ENCODE assay signal across 8 cellular contexts in the genomic region with DNA sequence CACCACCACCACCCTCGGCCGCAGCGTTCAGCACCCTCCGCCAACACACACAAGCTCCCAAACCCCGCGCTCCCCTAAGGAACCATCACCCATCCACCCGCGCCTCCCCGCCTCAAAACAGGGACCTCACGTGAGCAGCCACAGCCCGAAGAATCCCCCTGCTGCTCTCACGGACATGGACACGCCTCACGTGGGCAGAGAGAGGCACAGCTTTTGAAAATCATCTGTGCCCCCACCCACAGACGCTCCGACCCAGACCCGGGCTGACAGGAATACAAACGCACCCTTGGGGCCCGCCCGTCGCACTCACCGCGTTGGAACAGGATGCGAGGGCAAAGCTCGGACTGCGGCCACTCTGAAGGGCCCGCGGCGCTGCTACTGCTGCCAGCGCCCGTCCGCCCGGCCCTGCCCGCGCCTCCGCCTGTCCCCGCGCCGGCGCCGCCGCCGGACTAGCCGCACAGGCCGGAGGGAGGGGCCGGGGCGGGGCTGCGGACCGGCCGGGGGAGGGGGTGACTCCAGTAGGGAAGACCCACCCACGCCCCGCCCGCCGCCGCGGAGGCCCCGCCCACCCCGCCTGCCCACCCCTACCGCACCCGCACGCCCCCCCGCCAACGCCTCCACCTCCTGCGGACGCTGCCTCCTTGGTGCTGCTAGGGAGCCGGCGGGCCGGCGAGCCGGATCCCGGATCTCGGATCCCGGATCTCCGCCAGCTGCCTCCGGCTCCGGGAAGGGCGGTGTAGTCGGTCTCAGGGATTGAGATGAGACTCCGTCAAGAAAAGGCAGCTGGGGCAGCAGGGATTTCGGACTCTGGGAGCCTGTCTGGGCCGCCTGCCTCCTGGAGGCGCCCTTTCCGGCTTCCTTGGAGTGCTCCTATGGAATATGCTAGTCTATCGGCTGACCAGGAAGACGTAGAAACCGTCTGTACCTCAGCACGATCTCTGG. TPM values are rescaled to one million over a fixed set of nuclear protein-coding genes. Genes with fewer than 3 reads are reported as not detected.
DNase-seq lines count a peak whose midpoint lies in the region; ATAC-seq, FAIRE-seq and TF ChIP-seq lines count a peak whose summit lies in the region.

A gene (minus strand): TSS at position 461 of the 942 bp plus-strand sequence. CDS start 8,246 bp downstream, outside the sequence.

- H2BK120ac ChIP-seq in H1 (replicated peaks; ENCODE audit: low read depth, low read length) (no peak within 1 kb of the TSS), mesendoderm (ENCODE audit: low read depth, low read length) (no peak within 1 kb of the TSS)

- H3K27me3 ChIP-seq in H1 (replicated peaks in 1 of 4; ENCODE audit: control insufficient read depth in 3 of 4, extremely low read depth in 1 of 4, insufficient read depth in 3 of 4, low read length in 3 of 4) (no peaks in the 10 kb centered on the region; a peak in 1 of 7 replicates), mesendoderm (ENCODE audit: insufficient read depth, low read length, poor library complexity) (no peaks in the 10 kb centered on the region)

- TF ChIP-seq POLR2A in H1 (IDR thresholded peaks at IDR 0.05; ENCODE audit: control extremely low read depth in 1 of 2, low read depth in 2 of 2, low read length in 2 of 2), result 0 out of 3 replicates have a peak, but pooled peaks of 1 of the 2 experiments have one; percentile 21

- TF ChIP-seq EP300 in H1 (IDR thresholded peaks at IDR 0.05; ENCODE audit: borderline replicate concordance in 1 of 2, low read depth in 2 of 2, low read length in 2 of 2), result 0 out of 3 replicates have a peak, but pooled peaks of 1 of the 2 experiments have one; percentile 6

- no peak within 1 kb of the TSS for H3K4ac ChIP-seq in H1 (replicated peaks; ENCODE audit: insufficient read length, low read depth, low read length)
- no peak within 1 kb of the TSS for H3K4ac ChIP-seq in mesendoderm (ENCODE audit: low read depth, low read length)

- no peak for FAIRE-seq in H1 (lab: Jason Lieb, UNC)

- peak within 1 kb of the TSS; percentile 9 for H3K56ac ChIP-seq in H1 (replicated peaks; ENCODE audit: insufficient read length, low read depth, low read length)
- H3K56ac ChIP-seq in mesendoderm (ENCODE audit: low read length), result peak within 1 kb of the TSS; percentile 95

- H3K23ac ChIP-seq in H1 (ENCODE audit: insufficient read length) (no peak within 1 kb of the TSS), mesendoderm (ENCODE audit: low read length) (no peak within 1 kb of the TSS)

- H4K91ac ChIP-seq in H1 (replicated peaks; ENCODE audit: insufficient read length, low read length), result no peak within 1 kb of the TSS

- H3K27ac ChIP-seq in H1 (ENCODE audit: low read depth, low read length) (no peak within 1 kb of the TSS; the same call in 1 of the 2 replicates), mesendoderm (ENCODE audit: low read depth, low read length) (peak within 1 kb of the TSS; percentile 79)

- H2BK20ac ChIP-seq in H1 (ENCODE audit: low read length), result no peak within 1 kb of the TSS

- H3K18ac ChIP-seq in H1 (ENCODE audit: extremely low read depth, low read length), result peak within 1 kb of the TSS; percentile 56
- peak within 1 kb of the TSS; percentile 54 for H3K18ac ChIP-seq in mesendoderm (ENCODE audit: low read length)

- H3K36me3 ChIP-seq in H1 (ENCODE audit: control insufficient read depth in 2 of 4, insufficient read depth in 4 of 4, low read length in 3 of 4) (peaks cover 13 to 25% (median 19%) of the 10 kb centered on the region in 4 experiments), mesendoderm (ENCODE audit: control insufficient read depth, insufficient read depth, low read length) (peaks cover 7% of the 10 kb centered on the region)

- no peaks in the 10 kb centered on the region for H3K9me3 ChIP-seq in H1 (ENCODE audit: insufficient read depth in 2 of 2, low read depth in 1 of 2, low read length in 1 of 2)

- H3K4me1 ChIP-seq in H1 (replicated peaks in 1 of 4; ENCODE audit: control insufficient read depth in 3 of 4, insufficient read depth in 4 of 4, low read length in 3 of 4), result peaks cover 9 to 20% (median 15%) of the 10 kb centered on the region in 4 experiments
- H3K4me1 ChIP-seq in mesendoderm (ENCODE audit: control insufficient read depth, low read depth, low read length), result peaks cover 7% of the 10 kb centered on the region

- peak within 1 kb of the TSS; percentile 73 to 97 (median 80) for H3K4me3 ChIP-seq in H1 (ENCODE audit: extremely low read depth in 1 of 4, insufficient read depth in 2 of 4, low read depth in 3 of 4, low read length in 4 of 4)
- H3K4me3 ChIP-seq in mesendoderm (ENCODE audit: low read length), result peak within 1 kb of the TSS; percentile 78

- H3K79me2 ChIP-seq in H1 (ENCODE audit: control insufficient read depth in 1 of 2, insufficient read depth in 2 of 2, low read length in 2 of 2), result no peaks in the 10 kb centered on the region
- H3K79me2 ChIP-seq in mesendoderm (ENCODE audit: control insufficient read depth, insufficient read depth, low read length), result no peaks in the 10 kb centered on the region

- peak within 1 kb of the TSS; percentile 62 for H2AFZ ChIP-seq in H1 (ENCODE audit: low read length)

- peak within 1 kb of the TSS; percentile 81; the same call in 1 of the 2 replicates for H4K8ac ChIP-seq in H1 (ENCODE audit: extremely low read depth, insufficient read depth, low read length)
- no peak within 1 kb of the TSS for H4K8ac ChIP-seq in mesendoderm (ENCODE audit: low read depth, low read length)

- H2AK5ac ChIP-seq in H1 (ENCODE audit: low read depth, low read length) (no peak within 1 kb of the TSS), mesendoderm (ENCODE audit: low read length) (no peak within 1 kb of the TSS)

- H4K20me1 ChIP-seq in H1 (replicated peaks in 1 of 2; ENCODE audit: control insufficient read depth in 1 of 2, insufficient read depth in 2 of 2, low read length in 2 of 2), result peaks cover 1 to 6% of the 10 kb centered on the region in 2 experiments

- H3K4me2 ChIP-seq in H1 (ENCODE audit: insufficient read depth in 1 of 2, low read depth in 2 of 2, low read length in 2 of 2) (peak within 1 kb of the TSS; percentile 80 to 99), mesendoderm (ENCODE audit: low read length) (peak within 1 kb of the TSS; percentile 98)

- H3K9ac ChIP-seq in H1 (replicated peaks in 1 of 4; ENCODE audit: extremely low read depth in 1 of 4, low read depth in 3 of 4, low read length in 3 of 4) (peak within 1 kb of the TSS in 3 of 4 experiments; percentile 35 to 66 (median 60); a peak in 6 of 7 replicates), mesendoderm (ENCODE audit: low read length) (peak within 1 kb of the TSS; percentile 87)

- no peak within 1 kb of the TSS for H4K5ac ChIP-seq in H1 (ENCODE audit: insufficient read length, low read depth, low read length)
- no peak within 1 kb of the TSS for H4K5ac ChIP-seq in mesendoderm (ENCODE audit: low read length)

- no peak within 1 kb of the TSS for H2BK12ac ChIP-seq in H1 (ENCODE audit: low read depth, low read length)

- TF ChIP-seq RAD21 in H1 (IDR thresholded peaks at IDR 0.05 in 1 of 2, conservative IDR thresholded peaks at IDR 0.05 in 1 of 2; ENCODE audit: low read depth in 2 of 2, low read length in 2 of 2), result no peak; a peak in 1 of 4 replicates

- H3K79me1 ChIP-seq in H1 (ENCODE audit: low read depth, low read length), result no peaks in the 10 kb centered on the region
- peaks cover 3% of the 10 kb centered on the region for H3K79me1 ChIP-seq in mesendoderm (ENCODE audit: low read length)

- WGBS in H1 (ENCODE audit: extremely low coverage in 1 of 2, insufficient coverage in 1 of 2, insufficient read length in 1 of 2, insufficient replicate concordance in 2 of 2, low coverage in 1 of 2, low lambda C conversion rate in 2 of 2, missing lambda C conversion rate in 1 of 2), 2 experiments, result 4% methylated on average over 41 of the region's 87 CpGs; no CpG with 5 or more reads in 1 of the 2 experiments
- no CpG with 5 or more reads among the region's 87 CpGs for WGBS in mesendoderm (ENCODE audit: extremely low coverage, insufficient coverage, low lambda C conversion rate)

- POLR2A ChIA-PET in H1 (lab: Charles Lee; ENCODE audit: partially characterized antibody), result interaction anchor here (0.7 to 1.7 kb wide), 12 partner anchors 8 to 157 kb away, joined by 3 to 12 read pairs (median 4); a partner anchor contains a TSS

- peak; percentile 63 for ATAC-seq in HG03460 (IDR thresholded peaks at IDR 0.05; ENCODE audit: unreplicated experiment)

- DNase-seq in AG20443 (ENCODE audit: low spot score) (peak; percentile 99), GM19238 (ENCODE audit: insufficient read length, low spot score) (peak; percentile 82), NCI-H774 (lab: John Stamatoyannopoulos, UW) (peak; percentile 85), H1 (ENCODE audit: low read depth in 1 of 2, low spot score in 2 of 2) (peak; percentile 46 to 88), mesendoderm (peak; percentile 90)
- DNase-seq in activated CD8-positive, alpha-beta memory T cell treated with anti-CD3 and anti-CD28 coated beads for 48 hours (ENCODE audit: low read depth in 2 of 3, low spot score in 2 of 3), result peak in 2 of 3 experiments; percentile 32 to 54
- peak; percentile 69 for DNase-seq in stimulated activated CD8-positive, alpha-beta memory T cell treated with anti-CD3 and anti-CD28 coated beads, Interleukin-12 subunit alpha, Interleukin-12 subunit beta, amount 100 ng/mL, for 4 hours (ENCODE audit: low read depth)

- CTCF ChIA-PET in H1 (lab: Charles Lee; ENCODE audit: partially characterized antibody), result interaction anchor here (1.0 to 7.0 kb wide), 10 partner anchors 19 to 95 kb away, joined by 3 to 69 read pairs (median 13); a partner anchor contains a TSS

- H2BK5ac ChIP-seq in H1 (ENCODE audit: low read depth, low read length) (peak within 1 kb of the TSS; percentile 42; the same call in 1 of the 2 replicates), mesendoderm (ENCODE audit: low read length) (no peak within 1 kb of the TSS)

- H2BK15ac ChIP-seq in H1 (ENCODE audit: low read length) (0 out of 2 replicates have a peak within 1 kb of the TSS, but pooled peaks have one; percentile 33), mesendoderm (replicated peaks; ENCODE audit: low read depth) (no peak within 1 kb of the TSS)

- H3K23me2 ChIP-seq in H1 (ENCODE audit: low read depth, low read length), result peaks cover 10% of the 10 kb centered on the region; the same call in 1 of the 2 replicates

- no peak within 1 kb of the TSS for H3K14ac ChIP-seq in H1 (ENCODE audit: insufficient read length)

- TF ChIP-seq CTCF in H1 (IDR thresholded peaks at IDR 0.05; ENCODE audit: control extremely low read depth in 1 of 3, insufficient read depth in 1 of 3, low read depth in 1 of 3, low read length in 3 of 3), result peak; percentile 9 to 19 (median 19); a peak in 3 of 4 replicates

RNA-seq across cellular contexts. Expression of the gene that starts here (rescaled TPM):
- total RNA-seq in H1 (2021; fragmentation: NEBNext Ultra II Directional; extraction: Animal tissue kit (Norgen Biotek cat#: 25700)), result 14.3 and 15.7 TPM in 2 replicates
- 10.7 and 16.2 TPM in 2 replicates for polyA plus RNA-seq in H1 (2011; rRNA removed)
- polyA plus RNA-seq in H1 (2011; cell fraction: cytosol; rRNA removed), result 12.9 TPM
- 37.0 TPM for polyA plus RNA-seq in H1 (2011; cell fraction: nucleus; rRNA removed)
- polyA plus RNA-seq in H1 (2012, experiment 1 of 2), result 9.7 to 15.3 TPM (median 12.7 TPM) in 4 replicates
- 9.6 TPM for polyA plus RNA-seq in H1 (2012, experiment 2 of 2)
- polyA plus RNA-seq in H1 (2013, experiment 1 of 2), result 9.6 TPM
- polyA plus RNA-seq in H1 (2013, experiment 2 of 2), result 8.1 TPM
- polyA minus RNA-seq in H1 (2011; rRNA and poly(A)+ RNA removed), result 10.0 and 11.3 TPM in 2 replicates
- 11.4 TPM for polyA minus RNA-seq in H1 (2011; cell fraction: cytosol; rRNA and poly(A)+ RNA removed)
- polyA minus RNA-seq in H1 (2011; cell fraction: nucleus; rRNA and poly(A)+ RNA removed), result 24.4 TPM
- 4.7 TPM for polyA plus RNA-seq in mesendoderm (2013, experiment 1 of 2)
- 4.9 TPM for polyA plus RNA-seq in mesendoderm (2013, experiment 2 of 2)

Comparison
In these comparisons a context has a peak if more than half of its experiments do, and no peak if none do; other contexts are left out.
1. DNase-seq: peak in every context shown above with its lines; median percentile 99 in AG20443; 90 in mesendoderm; 85 in NCI-H774; 82 in GM19238; 69 in stimulated activated CD8-positive, alpha-beta memory T cell treated with anti-CD3 and anti-CD28 coated beads, Interleukin-12 subunit alpha, Interleukin-12 subunit beta, amount 100 ng/mL, for 4 hours; 67 in H1; 43 in activated CD8-positive, alpha-beta memory T cell treated with anti-CD3 and anti-CD28 coated beads for 48 hours.